In genomic region chr5:107670927-107671741, GRCh38 we compare ENCODE assay signal across 8 cellular contexts. TPM values are rescaled to one million over a fixed set of nuclear protein-coding genes. Genes with fewer than 3 reads are reported as not detected.
DNase-seq lines count a peak whose midpoint lies in the region; ATAC-seq lines count a peak whose summit lies in the region.

Gene EFNA5, minus strand, starts transcription at chr5:107670937.

- H3K4me1 ChIP-seq in muscle layer of colon (ENCODE audit: insufficient read depth, low read length) (peaks cover 4% of the 10 kb centered on the region), urinary bladder (ENCODE audit: insufficient read depth) (no peaks in the 10 kb centered on the region)

- WGBS in urinary bladder, result under 1% methylated on average over 84 of the region's 84 CpGs

- H3K36me3 ChIP-seq in muscle layer of colon (ENCODE audit: insufficient read depth, low read length) (no peaks in the 10 kb centered on the region), urinary bladder (ENCODE audit: insufficient read depth) (no peaks in the 10 kb centered on the region)

- peaks cover 0 to 17% of the 10 kb centered on the region in 2 donors for H3K27me3 ChIP-seq in muscle layer of colon (ENCODE audit: control insufficient read depth in 1 of 2, insufficient read depth in 2 of 2, low read length in 2 of 2)

- H3K9me3 ChIP-seq in muscle layer of colon (ENCODE audit: low read length), result no peaks in the 10 kb centered on the region

- no peak within 1 kb of the TSS for H3K9ac ChIP-seq in muscle layer of colon (ENCODE audit: low read length)

- peak; percentile 30 for ATAC-seq in GM21786 (IDR thresholded peaks at IDR 0.05; ENCODE audit: unreplicated experiment)
- peak; percentile 30 to 44 for ATAC-seq in activated CD4-positive, CD25-positive, alpha-beta regulatory T cell treated with anti-CD3 and anti-CD28 coated beads, Interleukin-2, amount 50 U/mL, for 24 hours
- peak; percentile 61 for ATAC-seq in esophagus mucosa

- DNase-seq in NCI-H1092 treated with DMSO at 0.1 percent for 48 hours (lab: John Stamatoyannopoulos, UW) (peak; percentile 59), NCI-H1092 (lab: John Stamatoyannopoulos, UW) (no peak), NCI-H1105 treated with DMSO at 0.1 percent for 48 hours (lab: John Stamatoyannopoulos, UW) (peak; percentile 53)

- H3K4me3 ChIP-seq in muscle layer of colon (ENCODE audit: low read depth in 1 of 2, low read length in 2 of 2) (peak within 1 kb of the TSS; percentile 79 to 88), urinary bladder (ENCODE audit: low read depth, low read length) (peak within 1 kb of the TSS; percentile 52)

- peak within 1 kb of the TSS; percentile 71 for H3K27ac ChIP-seq in muscle layer of colon (ENCODE audit: low read depth, low read length)
- H3K27ac ChIP-seq in urinary bladder (ENCODE audit: low read depth), result peak within 1 kb of the TSS; percentile 48

RNA-seq across cellular contexts. Expression of gene EFNA5, which starts in this region (rescaled TPM):
- total RNA-seq in esophagus mucosa (29.7 TPM), urinary bladder (18.9 TPM)
- polyA plus RNA-seq in urinary bladder, result 2.1 TPM
